Comparison of ENCODE assay signal across 9 cellular contexts in the genomic region with DNA sequence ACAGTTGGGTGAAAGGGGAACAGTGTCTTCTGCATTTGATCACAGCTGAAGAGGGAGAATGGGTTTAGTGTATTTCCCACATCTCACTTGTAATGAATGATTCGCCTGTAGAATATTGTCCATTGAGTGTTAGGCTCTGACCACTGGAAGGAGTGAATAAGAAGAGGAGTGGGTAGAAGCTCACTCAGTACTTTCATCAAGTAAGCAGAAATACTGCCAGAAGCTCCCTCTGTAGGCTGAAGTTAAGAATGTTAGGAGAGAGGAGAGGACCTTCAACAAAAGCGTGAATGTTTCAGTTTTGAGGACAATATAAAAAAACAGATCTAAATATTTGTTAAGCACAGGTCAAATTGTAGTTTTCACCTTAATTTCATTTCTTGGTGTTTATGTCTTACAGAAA. TPM values are rescaled to one million over a fixed set of nuclear protein-coding genes. Genes with fewer than 3 reads are reported as not detected.
A peak's percentile ranks its signal among the peaks of the same experiment; 100 is the strongest.
DNase-seq lines count a peak whose midpoint lies in the region; ATAC-seq and TF ChIP-seq lines count a peak whose summit lies in the region.
"Had no signal": no experiment of that assay in that cellular context is flagged by ENCODE, and none has a peak within 500 bp of the region (broad histone marks: within the 10 kb centered on the region; RNA-seq: fewer than 3 reads in every experiment).

No MANE protein-coding gene starts in this region.

- H3K9me3 ChIP-seq in heart right ventricle (no peaks in the 10 kb centered on the region), tibial nerve (no peaks in the 10 kb centered on the region)

- intact Hi-C loops in heart right ventricle (cut with DNase I) (loop anchor here in 8 of 10 donors (5.0 to 10.0 kb wide), 2 partner anchors 48 to 51 kb away; no protein-coding TSS in a partner anchor), cardiac septum (cut with DNase I) (loop anchor here (10.0 kb wide), 1 partner anchor 51 kb away; no protein-coding TSS in a partner anchor)

- peak in 7 of 9 donors; percentile 18 to 61 (median 44) for TF ChIP-seq CTCF in heart right ventricle (IDR thresholded peaks at IDR 0.05)
- peak in 3 of 5 experiments; percentile 32 to 34 (median 34) for TF ChIP-seq CTCF in tibial nerve (IDR thresholded peaks at IDR 0.05)

- H3K4me1 ChIP-seq in heart right ventricle: peaks cover 0 to 4% (median 0%) of the 10 kb centered on the region in 9 donors
- peaks cover 0 to 13% (median 0%) of the 10 kb centered on the region in 4 donors for H3K4me1 ChIP-seq in tibial nerve

- ATAC-seq in heart right ventricle (peak in 3 of 8 donors; percentile 20 to 57 (median 56)), SK-N-SH treated with all-trans-retinoic acid at 6 μM for 48 hours (peak; percentile 81)

- TF ChIP-seq EP300 in tibial nerve (IDR thresholded peaks at IDR 0.05): no peak

- no peak overlapping the region for H3K4me3 ChIP-seq in heart right ventricle
- no peak overlapping the region for H3K4me3 ChIP-seq in tibial nerve

- no peak for DNase-seq in heart right ventricle
- DNase-seq in cardiac septum (ENCODE audit: low spot score): no peak
- peak; percentile 18 for DNase-seq in glomerular visceral epithelial cell (ENCODE audit: extremely low spot score)
- no peak for DNase-seq in tibial nerve (ENCODE audit: low spot score in 2 of 2)
- DNase-seq in activated naive CD4-positive, alpha-beta T cell treated with anti-CD3 and anti-CD28 coated beads, Interleukin-2, amount 50 U/mL, for 16 hours: no peak
- DNase-seq in HK-2 (ENCODE audit: unreplicated experiment): no peak
- DNase-seq in SKM-1 (lab: John Stamatoyannopoulos, UW; ENCODE audit: unreplicated experiment): no peak

- no peak for TF ChIP-seq POLR2A in tibial nerve (IDR thresholded peaks at IDR 0.05)

- WGBS in heart right ventricle, 2 donors: 66 to 74% methylated on average over 2 of the region's 2 CpGs
- 45 to 52% methylated on average over 2 of the region's 2 CpGs for WGBS in tibial nerve, 2 donors

- peaks cover 0 to 29% (median 0%) of the 10 kb centered on the region in 9 donors for H3K36me3 ChIP-seq in heart right ventricle
- H3K36me3 ChIP-seq in tibial nerve: peaks cover 0 to 6% (median 0%) of the 10 kb centered on the region in 3 donors

- H3K27me3 ChIP-seq in heart right ventricle: no peaks in the 10 kb centered on the region
- no peaks in the 10 kb centered on the region for H3K27me3 ChIP-seq in tibial nerve

- H3K27ac ChIP-seq in heart right ventricle (no peak overlapping the region), tibial nerve (no peak overlapping the region)
- H3K27ac ChIP-seq: HL-60 had no signal

TF ChIP-seq in SK-N-SH treated with all-trans-retinoic acid at 6 μM for 48 hours, 23 proteins besides CTCF, POLR2A, EP300 and RAD21:
- TF ChIP-seq TCF4 (CRISPR knock-in tag; IDR thresholded peaks at IDR 0.05; ENCODE audit: borderline replicate concordance) (no peak), SNAI2 (CRISPR knock-in tag; IDR thresholded peaks at IDR 0.05) (no peak)
TF ChIP-seq in SK-N-SH treated with all-trans-retinoic acid at 6 μM for 48 hours: peak in this region for 0.

RNA-seq across cellular contexts. Expression of gene FSD1L, which starts 27.5 kb away (rescaled TPM):
- total RNA-seq in heart right ventricle: 10 to 100 TPM in 4 of 10 donors, 1 to 10 TPM in 6; 4.2 to 16.3 (median 8.8) TPM
- 1 to 10 TPM; 1.1 to 2.7 TPM for polyA plus RNA-seq in heart right ventricle
- total RNA-seq in cardiac septum: 10.8 TPM
- 10 to 100 TPM in 1 of 4 donors, 1 to 10 TPM in 3; 2.9 to 13.2 (median 6.0) TPM for total RNA-seq in tibial nerve
